In genomic region chr22:37163618-37164534, GRCh38 we compare ENCODE assay signal across 8 cellular contexts. TPM values are rescaled to one million over a fixed set of nuclear protein-coding genes. Genes with fewer than 3 reads are reported as not detected.
DNase-seq lines count a peak whose midpoint lies in the region; ATAC-seq and TF ChIP-seq lines count a peak whose summit lies in the region.

No MANE protein-coding gene starts in this region.

- peak overlapping the region in 1 of 12 donors; percentile 83 for H3K27ac ChIP-seq in heart left ventricle
- peak overlapping the region in 3 of 5 donors; percentile 13 to 56 (median 39) for H3K27ac ChIP-seq in stomach

- peaks cover 0 to 31% (median 13%) of the 10 kb centered on the region in 12 donors for H3K4me1 ChIP-seq in heart left ventricle
- H3K4me1 ChIP-seq in stomach: peaks cover 18 to 31% (median 27%) of the 10 kb centered on the region in 4 donors

- peak; percentile 62 for DNase-seq in Right ventricle myocardium inferior (ENCODE audit: missing footprints)
- DNase-seq in heart left ventricle: no peak
- peak; percentile 75 to 83 for DNase-seq in activated naive CD4-positive, alpha-beta T cell treated with anti-CD3 and anti-CD28 coated beads, Interleukin-2, amount 50 U/mL, for 72 hours (ENCODE audit: low spot score in 2 of 2)
- DNase-seq in stomach: no peak
- no peak for DNase-seq in COLO668 (lab: John Stamatoyannopoulos, UW; ENCODE audit: unreplicated experiment)
- DNase-seq in HUDEP-2 (lab: John Stamatoyannopoulos, UW; ENCODE audit: unreplicated experiment in 76 of 76): no peak

- ATAC-seq in Right ventricle myocardium inferior (no peak), heart left ventricle (no peak), HG03280 (IDR thresholded peaks at IDR 0.05; ENCODE audit: unreplicated experiment) (peak; percentile 31), GM18861 (IDR thresholded peaks at IDR 0.05; ENCODE audit: unreplicated experiment) (no peak)
- ATAC-seq in activated naive CD4-positive, alpha-beta T cell treated with anti-CD3 and anti-CD28 coated beads, Interleukin-2, amount 50 U/mL, for 72 hours: peak; percentile 56 to 71

- H3K27me3 ChIP-seq in heart left ventricle (peaks cover 0 to 6% (median 0%) of the 10 kb centered on the region in 9 donors), stomach (peaks cover 0 to 8% (median 0%) of the 10 kb centered on the region in 3 donors)

- intact Hi-C loops in Right ventricle myocardium inferior (cut with DNase I): loop anchor here (10.0 kb wide), 1 partner anchor 89 kb away; no protein-coding TSS in a partner anchor
- intact Hi-C loops in heart left ventricle (cut with DNase I): loop anchor here in 3 of 10 donors (5.0 to 10.0 kb wide), 4 partner anchors 87 to 379 kb away; no protein-coding TSS in a partner anchor
- intact Hi-C loops in stomach (cut with DNase I; ENCODE audit: low total_unique reads): loop anchor here (5.0 kb wide), 1 partner anchor 38 kb away; no protein-coding TSS in a partner anchor

- H3K9me3 ChIP-seq in heart left ventricle (peaks cover 0 to 5% (median 0%) of the 10 kb centered on the region in 12 donors), stomach (peaks cover 0 to 5% (median 2%) of the 10 kb centered on the region in 4 donors)

- TF ChIP-seq CTCF in heart left ventricle (IDR thresholded peaks at IDR 0.05) (no peak), stomach (IDR thresholded peaks at IDR 0.05) (no peak)

- peaks cover 7 to 8% of the 10 kb centered on the region in 2 donors for H3K36me3 Mint-ChIP-seq in activated naive CD4-positive, alpha-beta T cell treated with anti-CD3 and anti-CD28 coated beads, Interleukin-2, amount 50 U/mL, for 72 hours

- 81 to 87% (median 86%) methylated on average over 19 to 22 of the region's 22 CpGs for WGBS in heart left ventricle, 4 donors
- 75 to 84% (median 81%) methylated on average over 9 to 22 of the region's 22 CpGs for WGBS in stomach, 5 donors

- TF ChIP-seq POLR2A in heart left ventricle (IDR thresholded peaks at IDR 0.05) (no peak), stomach (IDR thresholded peaks at IDR 0.05) (no peak)

- no peaks in the 10 kb centered on the region for H3K36me3 ChIP-seq in heart left ventricle
- H3K36me3 ChIP-seq in stomach: no peaks in the 10 kb centered on the region

- peak overlapping the region; percentile 86 to 93 for H3K27ac Mint-ChIP-seq in activated naive CD4-positive, alpha-beta T cell treated with anti-CD3 and anti-CD28 coated beads, Interleukin-2, amount 50 U/mL, for 72 hours

- TF ChIP-seq EP300 in stomach (IDR thresholded peaks at IDR 0.05): no peak

- H3K9me3 Mint-ChIP-seq in activated naive CD4-positive, alpha-beta T cell treated with anti-CD3 and anti-CD28 coated beads, Interleukin-2, amount 50 U/mL, for 72 hours: peaks cover 0 to 5% of the 10 kb centered on the region in 2 donors

- H3K4me3 ChIP-seq in heart left ventricle (no peak overlapping the region), stomach (no peak overlapping the region)

RNA-seq across cellular contexts. Expression of gene IL2RB, which starts 14.2 kb away (rescaled TPM):
- 1.3 TPM for total RNA-seq in Right ventricle myocardium inferior
- 1 to 10 TPM in 2 of 9 donors, under 1 TPM in 6, not detected in 1; 0.09 to 8.7 (median 0.38) TPM for total RNA-seq in heart left ventricle
- under 1 TPM; 0.24 to 0.38 TPM for polyA plus RNA-seq in heart left ventricle
- total RNA-seq in activated naive CD4-positive, alpha-beta T cell treated with anti-CD3 and anti-CD28 coated beads, Interleukin-2, amount 50 U/mL, for 72 hours: 100 to 1,000 TPM; 170 to 253 TPM
- total RNA-seq in stomach: 1 to 10 TPM in 2 of 5 donors, under 1 TPM in 1, not detected in 2; 0.73 to 5.3 (median 5.2) TPM
- polyA plus RNA-seq in stomach: 1 to 10 TPM in 1 of 3 donors, under 1 TPM in 2; 0.44 to 2.6 (median 0.58) TPM

RNA-seq across cellular contexts. Expression of gene C1QTNF6, which starts 24.2 kb away (rescaled TPM):
- total RNA-seq in Right ventricle myocardium inferior (1.6 TPM), heart left ventricle (10 to 100 TPM in 1 of 9 donors, 1 to 10 TPM in 6, under 1 TPM in 2; 0.31 to 11.9 (median 1.4) TPM), stomach (10 to 100 TPM in 1 of 5 donors, 1 to 10 TPM in 2, under 1 TPM in 1, not detected in 1; 0.45 to 10.4 (median 3.0) TPM)
- polyA plus RNA-seq in heart left ventricle (1 to 10 TPM in 1 of 2 donors, under 1 TPM in 1; 0.99 to 3.0 TPM), stomach (1 to 10 TPM; 2.3 to 4.5 (median 4.1) TPM)
- total RNA-seq in activated naive CD4-positive, alpha-beta T cell treated with anti-CD3 and anti-CD28 coated beads, Interleukin-2, amount 50 U/mL, for 72 hours: 10 to 100 TPM; 13.8 to 14.5 TPM

RNA-seq across cellular contexts. Expression of gene SSTR3, which starts 48.4 kb away (rescaled TPM):
- total RNA-seq in Right ventricle myocardium inferior (not detected), heart left ventricle (under 1 TPM in 1 of 9 donors, not detected in 8; 0.07 TPM), stomach (under 1 TPM in 1 of 5 donors, not detected in 4; 0.37 TPM)
- polyA plus RNA-seq in heart left ventricle (not detected), stomach (under 1 TPM in 2 of 3 donors, not detected in 1; 0.05 to 0.12 TPM)
- 10 to 100 TPM in 1 of 2 donors, 1 to 10 TPM in 1; 5.2 to 28.1 TPM for total RNA-seq in activated naive CD4-positive, alpha-beta T cell treated with anti-CD3 and anti-CD28 coated beads, Interleukin-2, amount 50 U/mL, for 72 hours

RNA-seq across cellular contexts. Expression of gene TMPRSS6, which starts 54.4 kb away (rescaled TPM):
- total RNA-seq in Right ventricle myocardium inferior (not detected), heart left ventricle (under 1 TPM in 1 of 9 donors, not detected in 8; 0.91 TPM), stomach (1 to 10 TPM in 1 of 5 donors, not detected in 4; 1.5 TPM)
- polyA plus RNA-seq in heart left ventricle (not detected), stomach (under 1 TPM; 0.25 to 0.62 (median 0.31) TPM)
- total RNA-seq in activated naive CD4-positive, alpha-beta T cell treated with anti-CD3 and anti-CD28 coated beads, Interleukin-2, amount 50 U/mL, for 72 hours: 10 to 100 TPM in 1 of 2 donors, 1 to 10 TPM in 1; 8.7 to 27.8 TPM

Comparison
In these comparisons a context has a peak if more than half of its experiments do, and no peak if none do; other contexts are left out.
1. DNase-seq: peak in Right ventricle myocardium inferior (single experiment) and activated naive CD4-positive, alpha-beta T cell treated with anti-CD3 and anti-CD28 coated beads, Interleukin-2, amount 50 U/mL, for 72 hours (2 of 2); none in heart left ventricle (0 of 5), stomach (single experiment), COLO668 (single experiment) and HUDEP-2 (0 of 76).
2. ATAC-seq: peak in HG03280 (single experiment) and activated naive CD4-positive, alpha-beta T cell treated with anti-CD3 and anti-CD28 coated beads, Interleukin-2, amount 50 U/mL, for 72 hours (2 of 2); none in Right ventricle myocardium inferior (single experiment), heart left ventricle (0 of 4) and GM18861 (single experiment).
3. RNA of gene IL2RB, which starts 14.2 kb away (total RNA-seq): 170 to 253 TPM in activated naive CD4-positive, alpha-beta T cell treated with anti-CD3 and anti-CD28 coated beads, Interleukin-2, amount 50 U/mL, for 72 hours; 1.3 TPM in Right ventricle myocardium inferior (single experiment), 0.73 to 5.3 TPM in stomach and 0.09 to 8.7 TPM in heart left ventricle; every median in the first group is over 10 times any median in the second.